ENCODE assay signal across 9 cellular contexts in the genomic region with DNA sequence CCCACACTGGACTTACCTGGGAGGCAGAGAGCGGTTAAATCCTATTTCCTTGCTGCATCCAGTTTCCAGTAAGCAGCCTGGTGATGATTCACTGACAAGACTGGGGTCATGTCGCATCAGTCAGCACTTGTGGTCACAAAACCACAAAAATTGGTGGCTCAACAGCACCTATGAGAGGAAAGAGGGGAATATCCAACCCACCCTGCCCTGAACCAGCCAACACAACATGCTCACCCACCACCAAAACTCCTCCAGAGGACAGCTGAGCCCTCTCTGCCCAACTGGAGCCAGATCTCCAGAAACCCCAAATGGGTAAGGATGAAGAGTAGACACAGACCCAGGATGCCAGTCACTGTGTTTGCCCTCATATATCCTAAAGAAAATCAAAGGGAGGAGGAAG.
DNase-seq lines count a peak whose midpoint lies in the region; TF ChIP-seq lines count a peak whose summit lies in the region.
"Had no signal": no experiment of that assay in that cellular context is flagged by ENCODE, and none has a peak within 500 bp of the region (broad histone marks: within the 10 kb centered on the region; RNA-seq: fewer than 3 reads in every experiment).

No MANE protein-coding gene starts in this region.

- no peak overlapping the region for H2BK5ac ChIP-seq in trophoblast cell (ENCODE audit: low read depth, low read length, poor library complexity)

- no peak overlapping the region for H3K27ac ChIP-seq in trophoblast cell (ENCODE audit: low read depth, low read length)

- no peak overlapping the region for H3K14ac ChIP-seq in trophoblast cell (ENCODE audit: low read length)

- no peaks in the 10 kb centered on the region for H3K9me3 Mint-ChIP-seq in HFFc6
- no peaks in the 10 kb centered on the region for H3K9me3 Mint-ChIP-seq in activated naive CD8-positive, alpha-beta T cell (ENCODE audit: low read depth)

- H3K27me3 Mint-ChIP-seq in HFFc6 (ENCODE audit: insufficient read depth): peaks cover 7% of the 10 kb centered on the region
- no peaks in the 10 kb centered on the region for H3K27me3 Mint-ChIP-seq in activated naive CD8-positive, alpha-beta T cell

- H3K27me3 ChIP-seq in trophoblast cell (ENCODE audit: insufficient read depth, low read length): no peaks in the 10 kb centered on the region

- DNase-seq in A172 (ENCODE audit: low spot score): peak; percentile 85
- DNase-seq in HFFc6: peak; percentile 53
- peak; percentile 81 for DNase-seq in myocyte (ENCODE audit: low read depth)
- DNase-seq in trophoblast cell: no peak
- DNase-seq in NCI-H1048 (lab: John Stamatoyannopoulos, UW): no peak
- no peak for DNase-seq in GM13977 (ENCODE audit: low spot score)
- no peak for DNase-seq in hippocampal formation (lab: John Stamatoyannopoulos, UW)
- DNase-seq: NCI-H2029 treated with DMSO at 0.1 percent for 48 hours had no signal

- H3K4ac ChIP-seq in trophoblast cell (ENCODE audit: low read depth, low read length): no peak overlapping the region

- peaks cover 70% of the 10 kb centered on the region for H3K36me3 Mint-ChIP-seq in HFFc6 (ENCODE audit: low read depth)
- peaks cover 15% of the 10 kb centered on the region for H3K36me3 Mint-ChIP-seq in activated naive CD8-positive, alpha-beta T cell

- H3K9ac ChIP-seq in trophoblast cell (ENCODE audit: low read length): no peak overlapping the region

- H4K91ac ChIP-seq in trophoblast cell (ENCODE audit: low read depth, low read length): no peak overlapping the region

- peak overlapping the region; percentile 85 for H3K27ac Mint-ChIP-seq in HFFc6
- peak overlapping the region; percentile 95 for H3K27ac Mint-ChIP-seq in activated naive CD8-positive, alpha-beta T cell

- H3K4me3 ChIP-seq in trophoblast cell (ENCODE audit: low read depth, low read length): no peak overlapping the region

- H3K4me3 Mint-ChIP-seq in HFFc6: peak overlapping the region; percentile 55
- H3K4me3 Mint-ChIP-seq in activated naive CD8-positive, alpha-beta T cell: peak overlapping the region; percentile 21

- H3K36me3 ChIP-seq in trophoblast cell (ENCODE audit: control insufficient read depth in 1 of 2, insufficient read depth in 2 of 2, low read length in 2 of 2): no peaks in the 10 kb centered on the region

- no peaks in the 10 kb centered on the region for H3K79me2 ChIP-seq in trophoblast cell (ENCODE audit: control insufficient read depth, insufficient read depth, low read length, poor library complexity)

- H3K4me1 Mint-ChIP-seq in HFFc6 (ENCODE audit: low read depth): peaks cover 94% of the 10 kb centered on the region
- H3K4me1 Mint-ChIP-seq in activated naive CD8-positive, alpha-beta T cell (ENCODE audit: low read depth): peaks cover 75% of the 10 kb centered on the region

- no peak overlapping the region for H2AK5ac ChIP-seq in trophoblast cell (ENCODE audit: low read length)

- H2BK12ac ChIP-seq in trophoblast cell (ENCODE audit: low read length): no peak overlapping the region

- H3K9me3 ChIP-seq in trophoblast cell (ENCODE audit: insufficient read depth, low read depth, low read length): no peaks in the 10 kb centered on the region

- H3K4me2 ChIP-seq in trophoblast cell (ENCODE audit: low read length): no peak overlapping the region

- H3K23ac ChIP-seq in trophoblast cell (ENCODE audit: low read length): no peak overlapping the region

- no CpG with 5 or more reads among the region's 2 CpGs for WGBS in trophoblast cell (ENCODE audit: extremely low coverage, insufficient coverage, insufficient read length)

- H4K12ac ChIP-seq in trophoblast cell (ENCODE audit: low read depth, low read length): no peak overlapping the region

- in situ Hi-C loops in GM13977 (cut with MboI; ENCODE audit: low pct_unique_long_range_greater_than_20kb, low sequenced_read_pairs, unreplicated experiment): no loop called here

- H4K8ac ChIP-seq in trophoblast cell (ENCODE audit: low read depth, low read length): no peak overlapping the region

- TF ChIP-seq CTCF in HFFc6 (IDR thresholded peaks at IDR 0.05) (no peak), GM13977 (IDR thresholded peaks at IDR 0.05; ENCODE audit: extremely low read depth, insufficient read depth, missing control alignments) (no peak)

- H3K79me1 ChIP-seq in trophoblast cell (ENCODE audit: low read length): no peaks in the 10 kb centered on the region

- H2BK120ac ChIP-seq in trophoblast cell (ENCODE audit: insufficient read depth, low read length, poor library complexity): no peak overlapping the region

- H2AFZ ChIP-seq in trophoblast cell (ENCODE audit: insufficient read depth, low read length, poor library complexity): no peak overlapping the region

- peaks cover 2% of the 10 kb centered on the region in 2 experiments for H3K4me1 ChIP-seq in trophoblast cell (ENCODE audit: control insufficient read depth in 1 of 2, insufficient read depth in 2 of 2, low read length in 2 of 2)

- H3K18ac ChIP-seq in trophoblast cell (ENCODE audit: low read length): no peak overlapping the region

Comparison
In these comparisons a context has a peak if more than half of its experiments do, and no peak if none do; other contexts are left out.
1. DNase-seq: peak in A172 (single experiment), HFFc6 (single experiment) and myocyte (single experiment); none in trophoblast cell (0 of 2), NCI-H1048 (single experiment), GM13977 (single experiment) and hippocampal formation (0 of 2).